8 cellular contexts compared by ENCODE assay signal in genomic region chr11:116927163-116927772, GRCh38.
DNase-seq lines count a peak whose midpoint lies in the region; ATAC-seq and TF ChIP-seq lines count a peak whose summit lies in the region.

No MANE protein-coding gene starts in this region.

- H3K4me3 ChIP-seq in SU-DHL-6 (ENCODE audit: insufficient read depth, low read length, poor library complexity, severe bottlenecking) (peak overlapping the region; percentile 32), coronary artery (no peak overlapping the region)

- peak overlapping the region; percentile 88 for H3K4me2 ChIP-seq in SU-DHL-6 (ENCODE audit: low read depth, low read length, poor library complexity, severe bottlenecking)

- peaks cover 80% of the 10 kb centered on the region for H3F3A ChIP-seq in SU-DHL-6 (ENCODE audit: insufficient read depth)

- no peaks in the 10 kb centered on the region for H3K27me3 ChIP-seq in SU-DHL-6 (ENCODE audit: low read length)

- peaks cover 19% of the 10 kb centered on the region for H3K36me3 Mint-ChIP-seq in central memory CD8-positive, alpha-beta T cell (ENCODE audit: insufficient read depth)
- peaks cover 5% of the 10 kb centered on the region for H3K36me3 Mint-ChIP-seq in Calu3 (ENCODE audit: insufficient read depth, unreplicated experiment)

- intact Hi-C loops in Calu3 (cut with micrococcal nuclease; ENCODE audit: unreplicated experiment), result no loop called here

- peak overlapping the region; percentile 54 for H3K9ac ChIP-seq in SU-DHL-6 (ENCODE audit: low read length)

- H3K4me1 Mint-ChIP-seq in central memory CD8-positive, alpha-beta T cell, result peaks cover 74% of the 10 kb centered on the region
- H3K4me1 Mint-ChIP-seq in Calu3 (ENCODE audit: low read depth, unreplicated experiment), result peaks cover 8% of the 10 kb centered on the region

- peak overlapping the region; percentile 57 for H3K4me3 Mint-ChIP-seq in central memory CD8-positive, alpha-beta T cell
- no peak overlapping the region for H3K4me3 Mint-ChIP-seq in Calu3 (ENCODE audit: low read depth, unreplicated experiment)

- peak; percentile 41 for ATAC-seq in GM19351 (IDR thresholded peaks at IDR 0.05; ENCODE audit: unreplicated experiment)
- ATAC-seq in central memory CD8-positive, alpha-beta T cell (replicated peaks; ENCODE audit: extremely low read depth, poor library complexity, severe bottlenecking), result peak; percentile 26

- no peaks in the 10 kb centered on the region for H3K9me2 ChIP-seq in SU-DHL-6 (replicated peaks; ENCODE audit: insufficient read depth, low read length)

- peak; percentile 25 to 40 for DNase-seq in central memory CD8-positive, alpha-beta T cell (ENCODE audit: low spot score in 2 of 2)
- peak; percentile 28 to 35 for DNase-seq in stimulated activated CD4-positive, alpha-beta T cell treated with anti-CD3 and anti-CD28 coated beads, Interleukin-2, amount 100 ng/mL, for 48 hours
- DNase-seq in DMS79 treated with DMSO at 0.1 percent for 48 hours (lab: John Stamatoyannopoulos, UW) (no peak), NCI-H2081 (lab: John Stamatoyannopoulos, UW) (no peak), coronary artery (ENCODE audit: low spot score) (no peak), Calu3 (no peak)

- H2AFZ ChIP-seq in SU-DHL-6 (ENCODE audit: low read depth, low read length, severe bottlenecking), result no peak overlapping the region

- H4K20me1 ChIP-seq in SU-DHL-6 (ENCODE audit: low read depth, low read length), result no peaks in the 10 kb centered on the region

- CTCF ChIA-PET in Calu3 (lab: Charles Lee), result interaction anchor here (0.7 kb wide), 1 partner anchor 150 kb away, joined by 3 read pairs; no protein-coding TSS in a partner anchor

- no peaks in the 10 kb centered on the region for H3K9me3 Mint-ChIP-seq in central memory CD8-positive, alpha-beta T cell
- no peaks in the 10 kb centered on the region for H3K9me3 Mint-ChIP-seq in Calu3 (ENCODE audit: low read depth, unreplicated experiment)

- H3K9me3 ChIP-seq in SU-DHL-6 (ENCODE audit: insufficient read depth, low read length), result no peaks in the 10 kb centered on the region

- BruUV-seq in Calu3 (replicated peaks; lab: Mats Ljungman, UMichigan), result no TSS peak

- no peaks in the 10 kb centered on the region; the same call in 1 of the 2 replicates for H3K79me2 ChIP-seq in SU-DHL-6 (ENCODE audit: insufficient read depth, low read length)

- H3K36me3 ChIP-seq in SU-DHL-6 (ENCODE audit: low read length), result no peaks in the 10 kb centered on the region

- peak overlapping the region; percentile 99 for H3K27ac ChIP-seq in SU-DHL-6 (ENCODE audit: low read depth, low read length)
- H3K27ac ChIP-seq in coronary artery, result no peak overlapping the region

- peak overlapping the region; percentile 97 for H3K27ac Mint-ChIP-seq in central memory CD8-positive, alpha-beta T cell (ENCODE audit: low read depth)
- no peak overlapping the region for H3K27ac Mint-ChIP-seq in Calu3 (ENCODE audit: unreplicated experiment)

- no peaks in the 10 kb centered on the region for H3K27me3 Mint-ChIP-seq in central memory CD8-positive, alpha-beta T cell
- no peaks in the 10 kb centered on the region for H3K27me3 Mint-ChIP-seq in Calu3 (ENCODE audit: unreplicated experiment)

- TF ChIP-seq CTCF in SU-DHL-6 (IDR thresholded peaks at IDR 0.05; ENCODE audit: insufficient read depth, low read length, poor library complexity, severe bottlenecking) (peak; percentile 58), coronary artery (IDR thresholded peaks at IDR 0.05) (no peak), Calu3 (IDR thresholded peaks at IDR 0.05; ENCODE audit: unreplicated experiment) (no peak)

Comparison
In these comparisons a context has a peak if more than half of its experiments do, and no peak if none do; other contexts are left out.
1. DNase-seq: peak in central memory CD8-positive, alpha-beta T cell (2 of 2) and stimulated activated CD4-positive, alpha-beta T cell treated with anti-CD3 and anti-CD28 coated beads, Interleukin-2, amount 100 ng/mL, for 48 hours (2 of 2); none in DMS79 treated with DMSO at 0.1 percent for 48 hours (single experiment), NCI-H2081 (0 of 2), coronary artery (single experiment) and Calu3 (single experiment).